ENCODE assay signal across 8 cellular contexts in the genomic region with DNA sequence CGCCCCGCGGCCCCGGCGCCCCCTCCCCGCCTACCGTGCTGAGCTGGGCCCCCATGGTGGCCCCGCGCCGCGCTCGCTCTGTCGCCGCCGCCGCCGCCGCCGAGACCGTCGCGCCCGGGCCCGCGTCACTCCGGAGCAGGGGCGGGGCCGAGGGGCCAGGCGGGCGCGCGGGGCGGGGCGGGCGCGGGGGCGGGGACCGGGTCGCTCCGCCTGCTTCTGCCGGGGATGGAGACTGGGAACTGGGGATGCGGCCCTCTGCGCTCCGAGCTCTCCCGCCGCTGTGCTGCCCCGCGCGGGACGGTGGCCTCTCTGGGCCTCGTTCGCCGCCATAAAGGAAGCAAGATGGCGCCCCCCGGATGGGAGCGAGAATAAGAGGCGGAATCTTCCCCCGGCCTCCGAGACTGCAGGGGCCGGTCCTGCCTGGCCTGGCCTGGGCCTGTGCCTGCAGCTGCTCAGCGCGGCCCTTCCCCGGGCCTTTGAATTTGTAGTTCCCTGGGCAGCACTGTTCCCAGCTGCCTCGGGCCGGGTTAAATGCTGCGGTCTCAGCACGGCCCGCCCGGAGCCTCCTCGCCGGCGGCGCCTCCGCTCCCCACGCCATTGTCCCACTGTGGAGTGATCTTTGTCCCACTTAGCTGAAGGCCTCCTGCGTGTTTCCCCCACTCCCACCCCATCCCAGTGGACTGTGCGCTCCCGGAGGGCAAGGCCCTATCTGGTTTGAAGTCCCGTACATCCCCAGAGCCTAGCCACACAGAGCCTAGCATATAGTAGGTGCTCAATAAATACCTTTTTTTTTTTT. TPM values are rescaled to one million over a fixed set of nuclear protein-coding genes. Genes with fewer than 3 reads are reported as not detected.
DNase-seq lines count a peak whose midpoint lies in the region; ATAC-seq and TF ChIP-seq lines count a peak whose summit lies in the region.

TSS of gene CYB5R3 (minus strand) at position 132 of the 796 bp plus-strand sequence. CDS start at position 55, 77 bp downstream.

- no peak for TF ChIP-seq EP300 in upper lobe of left lung (IDR thresholded peaks at IDR 0.05)

- in situ Hi-C loops in HAP-1 (cut with MboI; ENCODE audit: low sequenced_read_pairs), result no loop called here

- H3K27me3 ChIP-seq in HAP-1 (ENCODE audit: low read depth) (no peaks in the 10 kb centered on the region), upper lobe of left lung (no peaks in the 10 kb centered on the region)

- DNase-seq in HAP-1 (ENCODE audit: low spot score in 2 of 2), result peak; percentile 69 to 90
- DNase-seq in MV-4-11 (lab: John Stamatoyannopoulos, UW), result peak; percentile 69
- DNase-seq in amniotic epithelial cell (ENCODE audit: low read depth), result peak; percentile 82
- DNase-seq in left cardiac atrium, result peak; percentile 88
- peak; percentile 66 for DNase-seq in progenitor cell of endocrine pancreas (ENCODE audit: low spot score, unreplicated experiment)
- DNase-seq in upper lobe of left lung, result peak; percentile 83 to 98

- no peaks in the 10 kb centered on the region for H3K36me3 ChIP-seq in ES-I3 (ENCODE audit: insufficient read depth, low read length)
- no peaks in the 10 kb centered on the region; the same call in 1 of the 2 replicates for H3K36me3 ChIP-seq in HAP-1 (replicated peaks)
- no peaks in the 10 kb centered on the region for H3K36me3 ChIP-seq in upper lobe of left lung

- TF ChIP-seq POLR2A in upper lobe of left lung (IDR thresholded peaks at IDR 0.05), result peak in 3 of 4 donors; percentile 7 to 51 (median 11)

- ATAC-seq in left cardiac atrium, result peak; percentile 76 to 81
- peak; percentile 72 to 90 for ATAC-seq in upper lobe of left lung (ENCODE audit: low FRiP score in 2 of 2)

- H3K4me3 ChIP-seq in HAP-1, result peak within 1 kb of the TSS; percentile 92
- H3K4me3 ChIP-seq in upper lobe of left lung, result peak within 1 kb of the TSS; percentile 74 to 94 (median 86)

- intact Hi-C loops in left cardiac atrium (cut with DNase I), result no loop called here

- H3K9ac ChIP-seq in ES-I3 (ENCODE audit: low read depth, low read length), result peak within 1 kb of the TSS; percentile 94

- peak within 1 kb of the TSS; percentile 97 for H3K27ac Mint-ChIP-seq in T-helper 1 cell treated with Interleukin-12 subunit alpha and Interleukin-12 subunit beta and Interleukin-4 antibody, amounts not matched to agents 30 μg/mL and 1 μg/mL, for 36 hours
- peak within 1 kb of the TSS; percentile 96 for H3K27ac Mint-ChIP-seq in progenitor cell of endocrine pancreas

- 31 to 41% methylated on average over 17 to 19 of the region's 79 CpGs for WGBS in upper lobe of left lung, 2 donors

- H3K36me3 Mint-ChIP-seq in T-helper 1 cell treated with Interleukin-12 subunit alpha and Interleukin-12 subunit beta and Interleukin-4 antibody, amounts not matched to agents 30 μg/mL and 1 μg/mL, for 36 hours (ENCODE audit: low read depth), result peaks cover 2% of the 10 kb centered on the region
- no peaks in the 10 kb centered on the region for H3K36me3 Mint-ChIP-seq in progenitor cell of endocrine pancreas (ENCODE audit: insufficient read depth)

- H3K4me3 Mint-ChIP-seq in T-helper 1 cell treated with Interleukin-12 subunit alpha and Interleukin-12 subunit beta and Interleukin-4 antibody, amounts not matched to agents 30 μg/mL and 1 μg/mL, for 36 hours, result peak within 1 kb of the TSS; percentile 97
- H3K4me3 Mint-ChIP-seq in progenitor cell of endocrine pancreas (ENCODE audit: low read depth), result peak within 1 kb of the TSS; percentile 92

- H3K4me1 Mint-ChIP-seq in T-helper 1 cell treated with Interleukin-12 subunit alpha and Interleukin-12 subunit beta and Interleukin-4 antibody, amounts not matched to agents 30 μg/mL and 1 μg/mL, for 36 hours (ENCODE audit: low read depth), result peaks cover 6% of the 10 kb centered on the region
- H3K4me1 Mint-ChIP-seq in progenitor cell of endocrine pancreas (ENCODE audit: low read depth), result peaks cover 22% of the 10 kb centered on the region

- peaks cover 14% of the 10 kb centered on the region for H3K4me1 ChIP-seq in ES-I3 (ENCODE audit: insufficient read depth, low read length)
- peaks cover 8% of the 10 kb centered on the region; the same call in 1 of the 2 replicates for H3K4me1 ChIP-seq in HAP-1
- H3K4me1 ChIP-seq in upper lobe of left lung, result peaks cover 43 to 55% (median 46%) of the 10 kb centered on the region in 4 donors

- H3K9me3 ChIP-seq in ES-I3 (ENCODE audit: control insufficient read depth, insufficient read depth, low read length), result no peaks in the 10 kb centered on the region
- no peaks in the 10 kb centered on the region for H3K9me3 ChIP-seq in HAP-1
- no peaks in the 10 kb centered on the region for H3K9me3 ChIP-seq in upper lobe of left lung

- peak within 1 kb of the TSS; percentile 87 to 95 (median 93) for H3K27ac ChIP-seq in upper lobe of left lung

- TF ChIP-seq CTCF in progenitor cell of endocrine pancreas (IDR thresholded peaks at IDR 0.05; ENCODE audit: unreplicated experiment) (peak; percentile 7), upper lobe of left lung (IDR thresholded peaks at IDR 0.05) (no peak)

- H3K27me3 Mint-ChIP-seq in T-helper 1 cell treated with Interleukin-12 subunit alpha and Interleukin-12 subunit beta and Interleukin-4 antibody, amounts not matched to agents 30 μg/mL and 1 μg/mL, for 36 hours (ENCODE audit: low read depth), result no peaks in the 10 kb centered on the region
- H3K27me3 Mint-ChIP-seq in progenitor cell of endocrine pancreas, result no peaks in the 10 kb centered on the region

- no peaks in the 10 kb centered on the region for H3K9me3 Mint-ChIP-seq in T-helper 1 cell treated with Interleukin-12 subunit alpha and Interleukin-12 subunit beta and Interleukin-4 antibody, amounts not matched to agents 30 μg/mL and 1 μg/mL, for 36 hours
- H3K9me3 Mint-ChIP-seq in progenitor cell of endocrine pancreas (ENCODE audit: low read depth), result no peaks in the 10 kb centered on the region

RNA-seq across cellular contexts. Expression of gene CYB5R3, which starts in this region (rescaled TPM):
- total RNA-seq in left cardiac atrium (100 to 1,000 TPM; 295 to 306 TPM), progenitor cell of endocrine pancreas (77.3 and 85.9 TPM in 2 replicates), upper lobe of left lung (100 to 1,000 TPM in 5 of 6 donors, 10 to 100 TPM in 1; 79.6 to 265 (median 220) TPM)

Comparison
In these comparisons a context has a peak if more than half of its experiments do, and no peak if none do; other contexts are left out.
1. Peak in every context shown above with its lines: DNase-seq, ATAC-seq, H3K4me3 ChIP-seq and H3K27ac ChIP-seq.